ENCODE assay signal across 14 cellular contexts in the genomic region with DNA sequence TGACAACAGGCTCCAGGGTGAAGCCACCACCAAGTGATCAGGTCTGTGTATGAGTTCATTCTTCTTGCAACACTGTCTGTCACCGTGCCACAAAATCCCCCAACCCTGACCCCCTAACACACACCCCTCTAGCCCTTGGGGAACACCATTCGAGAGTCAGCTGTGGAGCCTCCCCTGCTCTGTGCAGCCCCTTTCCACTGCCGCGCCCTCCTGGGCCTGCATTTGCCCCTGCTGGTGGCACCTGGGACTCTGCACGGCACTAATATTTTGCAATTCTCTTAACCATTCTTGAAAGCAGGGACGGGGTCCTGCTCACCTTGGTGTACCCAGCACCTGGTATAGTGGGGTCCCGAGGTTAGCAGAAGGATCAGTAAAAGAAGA.
A peak's percentile ranks its signal among the peaks of the same experiment; 100 is the strongest.
DNase-seq lines count a peak whose midpoint lies in the region; ATAC-seq, FAIRE-seq and TF ChIP-seq lines count a peak whose summit lies in the region.
"Had no signal": no experiment of that assay in that cellular context is flagged by ENCODE, and none has a peak within 500 bp of the region (broad histone marks: within the 10 kb centered on the region; RNA-seq: fewer than 3 reads in every experiment).

No MANE protein-coding gene starts in this region.

- no peaks in the 10 kb centered on the region for H3K27me3 Mint-ChIP-seq in CD4-positive, alpha-beta T cell
- H3K27me3 Mint-ChIP-seq in naive thymus-derived CD8-positive, alpha-beta T cell = no peaks in the 10 kb centered on the region

- H2AFZ ChIP-seq in mammary epithelial cell (ENCODE audit: low read depth, low read length) = no peak overlapping the region

- no peaks in the 10 kb centered on the region for H3K36me3 Mint-ChIP-seq in CD4-positive, alpha-beta T cell (ENCODE audit: low read depth)
- H3K36me3 Mint-ChIP-seq in naive thymus-derived CD8-positive, alpha-beta T cell = peaks cover 0 to 1% (median 0%) of the 10 kb centered on the region in 3 donors

- no peaks in the 10 kb centered on the region for H3K9me3 Mint-ChIP-seq in CD4-positive, alpha-beta T cell
- H3K9me3 Mint-ChIP-seq in naive thymus-derived CD8-positive, alpha-beta T cell = no peaks in the 10 kb centered on the region
- H3K9me3 Mint-ChIP-seq: stimulated activated effector memory CD8-positive, alpha-beta T cell treated with anti-CD3 and anti-CD28 coated beads, Interleukin-12 subunit alpha, Interleukin-12 subunit beta, amount 100 ng/mL, for 72 hours had no signal

- TF ChIP-seq POLR2A in A549 (IDR thresholded peaks at IDR 0.05; ENCODE audit: low read length) = no peak

- H3K4me3 Mint-ChIP-seq in CD4-positive, alpha-beta T cell = peak overlapping the region; percentile 58
- peak overlapping the region in 2 of 10 donors; percentile 26 to 33 for H3K4me3 Mint-ChIP-seq in naive thymus-derived CD8-positive, alpha-beta T cell
- H3K4me3 Mint-ChIP-seq: stimulated activated effector memory CD8-positive, alpha-beta T cell treated with anti-CD3 and anti-CD28 coated beads, Interleukin-12 subunit alpha, Interleukin-12 subunit beta, amount 100 ng/mL, for 72 hours had no signal

- DNase-seq in A549 (ENCODE audit: low read depth in 1 of 2, low spot score in 1 of 2) = no peak
- DNase-seq in CD4-positive, alpha-beta T cell = no peak
- DNase-seq in brain microvascular endothelial cell = no peak
- DNase-seq in naive thymus-derived CD8-positive, alpha-beta T cell = no peak
- DNase-seq in GM19239 (ENCODE audit: insufficient read length, low spot score) = no peak
- no peak for DNase-seq in GDM1 (lab: John Stamatoyannopoulos, UW)
- DNase-seq in mammary epithelial cell = no peak
- no peak for DNase-seq in Kasumi-1 (lab: John Stamatoyannopoulos, UW)
- DNase-seq: activated effector memory CD4-positive, alpha-beta T cell treated with Interleukin-2 at 50 U/mL for 16 hours; kidney glomerular epithelial cell; NCI-H1092 treated with DMSO at 0.1 percent for 48 hours; stimulated activated CD4-positive, alpha-beta T cell treated with anti-CD3 and anti-CD28 coated beads, Interleukin-1b, Interleukin-23, amount 100 ng/mL, for 48 hours had no signal

- TF ChIP-seq RAD21 in A549 (conservative IDR thresholded peaks at IDR 0.05 in 1 of 2, IDR thresholded peaks at IDR 0.05 in 1 of 2) = no peak

- H3K79me2 ChIP-seq in mammary epithelial cell (ENCODE audit: insufficient read depth, low read length) = peaks cover 34% of the 10 kb centered on the region

- TF ChIP-seq EP300 in A549 (IDR thresholded peaks at IDR 0.05) = no peak

- H3K4me1 ChIP-seq in A549 = peaks cover 84% of the 10 kb centered on the region
- H3K4me1 ChIP-seq in mammary epithelial cell (ENCODE audit: insufficient read depth, low read length) = peaks cover 31% of the 10 kb centered on the region

- peaks cover 59% of the 10 kb centered on the region for H3K4me1 Mint-ChIP-seq in CD4-positive, alpha-beta T cell (ENCODE audit: low read depth)
- H3K4me1 Mint-ChIP-seq in naive thymus-derived CD8-positive, alpha-beta T cell = peaks cover 37 to 70% (median 62%) of the 10 kb centered on the region in 4 donors

- no peak overlapping the region for H3K4me3 ChIP-seq in A549
- no peak overlapping the region for H3K4me3 ChIP-seq in brain microvascular endothelial cell (ENCODE audit: low read depth, low read length)
- no peak overlapping the region for H3K4me3 ChIP-seq in mammary epithelial cell (replicated peaks in 1 of 3; ENCODE audit: insufficient read depth in 1 of 3, low read depth in 2 of 3, low read length in 3 of 3)

- H4K20me1 ChIP-seq in mammary epithelial cell (ENCODE audit: insufficient read depth, low read length) = no peaks in the 10 kb centered on the region

- CTCF ChIA-PET in A549 (lab: Yijun Ruan, JAX) (interaction anchor here (0.8 to 1.3 kb wide), 2 partner anchors 18 to 21 kb away, joined by 3 to 4 read pairs; no protein-coding TSS in a partner anchor), mammary epithelial cell (lab: Charles Lee; ENCODE audit: low non-redundant PET) (no interaction called here)
- CTCF ChIA-PET in CD4-positive, alpha-beta T cell (lab: Charles Lee) = interaction anchor here (2.2 to 2.4 kb wide), 2 partner anchors 9 to 93 kb away, joined by 11 to 12 read pairs; no protein-coding TSS in a partner anchor

- ATAC-seq in A549 = no peak
- no peak for ATAC-seq in CD4-positive, alpha-beta T cell (ENCODE audit: poor library complexity)
- no peak for ATAC-seq in naive thymus-derived CD8-positive, alpha-beta T cell
- ATAC-seq: stimulated activated effector memory CD8-positive, alpha-beta T cell treated with anti-CD3 and anti-CD28 coated beads, Interleukin-12 subunit alpha, Interleukin-12 subunit beta, amount 100 ng/mL, for 72 hours had no signal

- WGBS in A549 (ENCODE audit: missing lambda C conversion rate) = 90% methylated on average over 7 of the region's 7 CpGs
- 98% methylated on average over 5 of the region's 7 CpGs for WGBS in mammary epithelial cell (ENCODE audit: low coverage, missing lambda C conversion rate)

- TF ChIP-seq CTCF in A549 (IDR thresholded peaks at IDR 0.05) = no peak
- TF ChIP-seq CTCF in CD4-positive, alpha-beta T cell (IDR thresholded peaks at IDR 0.05) = no peak
- peak; percentile 31 for TF ChIP-seq CTCF in brain microvascular endothelial cell (IDR thresholded peaks at IDR 0.05; ENCODE audit: low read depth, low read length, missing control alignments)
- no peak for TF ChIP-seq CTCF in mammary epithelial cell (conservative IDR thresholded peaks at IDR 0.05 in 1 of 2, IDR thresholded peaks at IDR 0.05 in 1 of 2; ENCODE audit: extremely low read depth in 1 of 2, insufficient read depth in 1 of 2, low read depth in 1 of 2, low read length in 2 of 2)

- no peaks in the 10 kb centered on the region for H3K9me3 ChIP-seq in A549
- no peaks in the 10 kb centered on the region for H3K9me3 ChIP-seq in CD4-positive, alpha-beta T cell (ENCODE audit: control insufficient read depth, low read length)
- no peaks in the 10 kb centered on the region for H3K9me3 ChIP-seq in mammary epithelial cell (replicated peaks; ENCODE audit: insufficient read depth, low read length)

- BruUV-seq in mammary epithelial cell (replicated peaks; lab: Mats Ljungman, UMichigan) = no TSS peak

- FAIRE-seq in A549 (lab: Jason Lieb, UNC) (no peak), GM19239 (lab: Jason Lieb, UNC) (no peak)

- H3K36me3 ChIP-seq in brain microvascular endothelial cell (replicated peaks) = no peaks in the 10 kb centered on the region
- no peaks in the 10 kb centered on the region for H3K36me3 ChIP-seq in mammary epithelial cell (ENCODE audit: insufficient read depth, low read length)

- H3K27ac Mint-ChIP-seq in CD4-positive, alpha-beta T cell = peak overlapping the region; percentile 71
- H3K27ac Mint-ChIP-seq in naive thymus-derived CD8-positive, alpha-beta T cell = peak overlapping the region in 7 of 10 donors; percentile 10 to 84 (median 71)
- H3K27ac Mint-ChIP-seq: stimulated activated effector memory CD8-positive, alpha-beta T cell treated with anti-CD3 and anti-CD28 coated beads, Interleukin-12 subunit alpha, Interleukin-12 subunit beta, amount 100 ng/mL, for 72 hours had no signal

- no peak overlapping the region for H3K4me2 ChIP-seq in A549
- H3K4me2 ChIP-seq in mammary epithelial cell (ENCODE audit: insufficient read depth, low read depth, low read length) = no peak overlapping the region

- no peaks in the 10 kb centered on the region for H3K27me3 ChIP-seq in CD4-positive, alpha-beta T cell (ENCODE audit: control insufficient read depth, insufficient read depth, low read length)
- H3K27me3 ChIP-seq in brain microvascular endothelial cell (replicated peaks) = no peaks in the 10 kb centered on the region
- H3K27me3 ChIP-seq in mammary epithelial cell (ENCODE audit: insufficient read depth, low read length) = no peaks in the 10 kb centered on the region

- in situ Hi-C loops in brain microvascular endothelial cell (cut with HindIII; ENCODE audit: low pct_ligation_motif_present, low sequenced_read_pairs) = no loop called here
- in situ Hi-C loops in mammary epithelial cell (cut with MboI; ENCODE audit: low sequenced_read_pairs in 2 of 2) = no loop called here

- peak overlapping the region; percentile 97 to 99 for H3K27ac ChIP-seq in A549
- H3K27ac ChIP-seq in CD4-positive, alpha-beta T cell (ENCODE audit: low read depth, low read length) = no peak overlapping the region
- no peak overlapping the region for H3K27ac ChIP-seq in brain microvascular endothelial cell
- H3K27ac ChIP-seq in mammary epithelial cell (ENCODE audit: insufficient read depth, low read depth, low read length) = no peak overlapping the region
- H3K27ac ChIP-seq: VCaP had no signal

- POLR2A ChIA-PET in A549 (lab: Yijun Ruan, JAX) = no interaction called here
- POLR2A ChIA-PET in CD4-positive, alpha-beta T cell (lab: Charles Lee) = interaction anchor here (0.8 to 3.0 kb wide), 2 partner anchors 10 to 124 kb away, joined by 3 to 15 read pairs; partner anchors contain the start of gene HDAC4
- POLR2A ChIA-PET in naive thymus-derived CD8-positive, alpha-beta T cell (lab: Charles Lee) = interaction anchor here (0.8 to 1.7 kb wide), 4 partner anchors 9 to 19 kb away, joined by 3 to 5 read pairs (median 4); no protein-coding TSS in a partner anchor

- dilution Hi-C loops in mammary epithelial cell (cut with HindIII; ENCODE audit: low sequenced_read_pairs) = loop anchor here (5.0 kb wide), 1 partner anchor 75 kb away; no protein-coding TSS in a partner anchor

- no peak overlapping the region for H3K9ac ChIP-seq in mammary epithelial cell (ENCODE audit: insufficient read depth, low read length)

- intact Hi-C loops in CD4-positive, alpha-beta T cell (cut with DNase I, micrococcal nuclease) = no loop called here
- intact Hi-C loops in mammary epithelial cell (cut with micrococcal nuclease) = loop anchor here (5.0 kb wide), 1 partner anchor 120 kb away; no protein-coding TSS in a partner anchor

TF ChIP-seq in A549, 52 proteins besides CTCF, POLR2A, EP300 and RAD21:
- TF ChIP-seq CBX2 (IDR thresholded peaks at IDR 0.05; ENCODE audit: borderline replicate concordance, low read depth) = no peak
TF ChIP-seq in A549: peak in this region for 0.

Comparison
In these comparisons a context has a peak if more than half of its experiments do, and no peak if none do; other contexts are left out.
1. H3K27ac ChIP-seq: peak in A549 (2 of 2); none in CD4-positive, alpha-beta T cell (single experiment), brain microvascular endothelial cell (single experiment) and mammary epithelial cell (single experiment).